ENCODE assay signal across 32 cellular contexts in genomic region chr18:51582551-51582950, GRCh38.
"Had no signal": no experiment of that assay in that cellular context is flagged by ENCODE, and none has a peak within 500 bp of the region (broad histone marks: within the 10 kb centered on the region; RNA-seq: fewer than 3 reads in every experiment).

No MANE protein-coding gene starts in this region.

- H3K36me3 Mint-ChIP-seq: natural killer cell; neural progenitor cell; stimulated activated memory B cell treated with anti-CD40 and anti-IgM and Interleukin-4, amounts not matched to agents 10 μg/mL and 1 μg/mL and 100 μg/mL, for 72 hours; type B pancreatic cell had no signal

- ATAC-seq: natural killer cell; psoas muscle; right cardiac atrium; right lobe of liver; stimulated activated memory B cell treated with anti-CD40 and anti-IgM and Interleukin-4, amounts not matched to agents 10 μg/mL and 1 μg/mL and 100 μg/mL, for 72 hours; stimulated activated naive CD8-positive, alpha-beta T cell treated with anti-CD3 and anti-CD28 coated beads, Interleukin-15, amount 100 ng/mL, for 72 hours; stimulated activated naive CD8-positive, alpha-beta T cell treated with anti-CD3 and anti-CD28 coated beads, Interleukin-15, Interleukin-2, amounts not matched to agents 100 U/mL and 50 U/mL, for 24 hours; upper lobe of right lung had no signal

- H3K4me3 Mint-ChIP-seq: natural killer cell; nephron; neural progenitor cell; stimulated activated memory B cell treated with anti-CD40 and anti-IgM and Interleukin-4, amounts not matched to agents 10 μg/mL and 1 μg/mL and 100 μg/mL, for 72 hours; stimulated activated naive CD8-positive, alpha-beta T cell treated with anti-CD3 and anti-CD28 coated beads, Interleukin-15, amount 100 ng/mL, for 72 hours; type B pancreatic cell had no signal

- DNase-seq: natural killer cell; occipital lobe; ovary; posterior cingulate gyrus; psoas muscle; right cardiac atrium; right lobe of liver; sigmoid colon; spleen; stimulated activated CD4-positive, alpha-beta T cell treated with anti-CD3 and anti-CD28 coated beads, Interleukin-12 subunit alpha, Interleukin-12 subunit beta, amount 100 ng/mL, for 4 hours; stimulated activated CD4-positive, alpha-beta T cell treated with anti-CD3 and anti-CD28 coated beads, Interleukin-1b, Interleukin-23, amount 100 ng/mL, for 48 hours; stimulated activated CD4-positive, alpha-beta T cell treated with anti-CD3 and anti-CD28 coated beads, Interleukin-4, amount 100 ng/mL, for 1 hour; stimulated activated CD4-positive, alpha-beta T cell treated with anti-CD3 and anti-CD28 coated beads, Interleukin-4, amount 100 ng/mL, for 4 hours; stimulated activated CD8-positive, alpha-beta memory T cell treated with anti-CD3 and anti-CD28 coated beads, Interleukin-4, amount 100 ng/mL, for 48 hours; stimulated activated naive CD4-positive, alpha-beta T cell; stimulated activated naive CD8-positive, alpha-beta T cell treated with anti-CD3 and anti-CD28 coated beads, Interleukin-15, amount 100 ng/mL, for 72 hours; stimulated activated naive CD8-positive, alpha-beta T cell treated with anti-CD3 and anti-CD28 coated beads, Interleukin-15, Interleukin-2, amounts not matched to agents 100 U/mL and 50 U/mL, for 24 hours; substantia nigra; testis; tibial artery; transverse colon; upper lobe of right lung; uterus had no signal

- H3K27ac ChIP-seq: neural progenitor cell, ovary, parathyroid adenoma, psoas muscle, right lobe of liver, sigmoid colon, skin epidermis, spleen, suprapubic skin, testis, tibial artery, transverse colon, upper lobe of right lung, uterus had no signal

- H3K4me1 ChIP-seq: parathyroid adenoma, psoas muscle, right lobe of liver, sigmoid colon, spleen, suprapubic skin, testis, tibial artery, transverse colon, upper lobe of right lung, uterus had no signal

- H3K36me3 ChIP-seq: neural progenitor cell, ovary, right lobe of liver, sigmoid colon, spleen, suprapubic skin, tibial artery, transverse colon, upper lobe of right lung, uterus had no signal

- H3K27me3 Mint-ChIP-seq: stimulated activated naive CD8-positive, alpha-beta T cell treated with anti-CD3 and anti-CD28 coated beads, Interleukin-15, amount 100 ng/mL, for 72 hours had no signal

- H3K4me1 Mint-ChIP-seq: natural killer cell; nephron; stimulated activated naive CD8-positive, alpha-beta T cell treated with anti-CD3 and anti-CD28 coated beads, Interleukin-15, amount 100 ng/mL, for 72 hours had no signal

- H3K27ac Mint-ChIP-seq: natural killer cell; nephron; neural progenitor cell; progenitor cell of endocrine pancreas; stimulated activated memory B cell treated with anti-CD40 and anti-IgM and Interleukin-4, amounts not matched to agents 10 μg/mL and 1 μg/mL and 100 μg/mL, for 72 hours; stimulated activated naive CD8-positive, alpha-beta T cell treated with anti-CD3 and anti-CD28 coated beads, Interleukin-15, amount 100 ng/mL, for 72 hours; type B pancreatic cell had no signal

- H3K27me3 ChIP-seq: neural progenitor cell, ovary, right lobe of liver, sigmoid colon, spleen, suprapubic skin, testis, tibial artery, transverse colon, upper lobe of right lung, uterus had no signal

- H3K4me3 ChIP-seq: neural progenitor cell, ovary, psoas muscle, right lobe of liver, sigmoid colon, skin epidermis, smooth muscle cell, spleen, suprapubic skin, testis, tibial artery, transverse colon, upper lobe of right lung, uterus had no signal

- H3K9me3 Mint-ChIP-seq: natural killer cell; stimulated activated naive CD8-positive, alpha-beta T cell treated with anti-CD3 and anti-CD28 coated beads, Interleukin-15, amount 100 ng/mL, for 72 hours had no signal

- H3K9me3 ChIP-seq: ovary, psoas muscle, right lobe of liver, sigmoid colon, suprapubic skin, testis, tibial artery, transverse colon, upper lobe of right lung, uterus had no signal
